In the genomic region with DNA sequence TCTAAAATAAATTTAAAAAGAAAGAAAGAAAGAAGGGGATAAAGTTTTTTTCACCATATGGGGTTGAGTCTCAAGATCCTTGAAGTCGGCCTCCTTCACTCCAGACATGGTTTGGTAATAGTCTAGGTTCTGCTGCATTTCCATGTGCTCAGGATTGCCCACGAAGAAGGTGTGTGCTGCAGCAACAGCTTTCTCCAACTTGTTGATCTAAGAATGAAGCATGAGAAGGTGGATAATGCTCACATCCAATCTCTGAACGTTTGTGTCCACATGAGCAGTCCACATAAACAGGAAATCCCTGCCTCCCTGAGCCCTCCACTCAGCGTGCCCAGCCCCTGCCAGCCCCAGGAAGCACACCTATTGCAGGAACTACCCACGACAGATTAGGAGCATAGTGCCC, we compare ENCODE assay signal across 2 cellular contexts.
TF ChIP-seq lines count a peak whose summit lies in the region.

No MANE protein-coding gene starts in this region.

TF ChIP-seq in HEK293, 187 proteins besides CTCF, POLR2A, EP300 and RAD21:
- TF ChIP-seq, protein P1, sequence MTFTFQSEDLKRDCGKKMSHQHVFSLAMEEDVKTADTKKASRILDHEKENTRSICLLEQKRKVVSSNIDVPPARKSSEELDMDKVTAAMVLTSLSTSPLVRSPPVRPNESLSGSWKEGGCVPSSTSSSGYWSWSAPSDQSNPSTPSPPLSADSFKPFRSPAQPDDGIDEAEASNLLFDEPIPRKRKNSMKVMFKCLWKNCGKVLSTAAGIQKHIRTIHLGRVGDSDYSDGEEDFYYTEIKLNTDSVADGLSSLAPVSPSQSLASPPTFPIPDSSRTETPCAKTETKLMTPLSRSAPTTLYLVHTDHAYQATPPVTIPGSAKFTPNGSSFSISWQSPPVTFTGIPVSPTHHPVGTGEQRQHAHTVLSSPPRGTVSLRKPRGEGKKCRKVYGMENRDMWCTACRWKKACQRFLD (tag by site-specific recombination; IDR thresholded peaks at IDR 0.05) = no peak
- TF ChIP-seq SCRT2 (tag by site-specific recombination; IDR thresholded peaks at IDR 0.05) (peak; percentile 94), ZNF211 (tag by site-specific recombination; IDR thresholded peaks at IDR 0.05; ENCODE audit: low read depth) (no peak), MYNN (tag by site-specific recombination; IDR thresholded peaks at IDR 0.05; ENCODE audit: borderline replicate concordance) (no peak), ZNF10 (tag by site-specific recombination; IDR thresholded peaks at IDR 0.05) (no peak), TCF7L2 (IDR thresholded peaks at IDR 0.05; ENCODE audit: borderline replicate concordance, low read depth, low read length) (no peak), SCRT1 (tag by site-specific recombination; IDR thresholded peaks at IDR 0.05; ENCODE audit: borderline replicate concordance) (peak; percentile 88)
TF ChIP-seq in HEK293: peak in this region for 2.

TF ChIP-seq in K562, 482 proteins besides CTCF, POLR2A, EP300 and RAD21:
- TF ChIP-seq MIER1 (IDR thresholded peaks at IDR 0.05; ENCODE audit: low read depth) (no peak), ZEB2 (IDR thresholded peaks at IDR 0.05) (no peak), ZC3H4 (CRISPR knock-in tag; IDR thresholded peaks at IDR 0.05; ENCODE audit: borderline replicate concordance) (0 out of 2 replicates have a peak, but pooled peaks have one; percentile 27), LEF1 (IDR thresholded peaks at IDR 0.05) (no peak)
